8 cellular contexts compared by ENCODE assay signal in genomic region chr12:124564232-124564958, GRCh38. TPM values are rescaled to one million over a fixed set of nuclear protein-coding genes. Genes with fewer than 3 reads are reported as not detected.
DNase-seq lines count a peak whose midpoint lies in the region; ATAC-seq and TF ChIP-seq lines count a peak whose summit lies in the region.

No MANE protein-coding gene starts in this region.

- POLR2A ChIA-PET in MCF 10A (lab: Yijun Ruan, JAX) = interaction anchor here (5.8 kb wide), 1 partner anchor 46 kb away, joined by 44 read pairs; no protein-coding TSS in a partner anchor
- POLR2A ChIA-PET in activated CD4-positive, alpha-beta T cell treated with anti-CD3 and anti-CD28 coated beads, Interleukin-2, amount 10 ng/mL, durations not matched to agents 7 days and 5 days (lab: Charles Lee) = no interaction called here

- peaks cover 9% of the 10 kb centered on the region for H3K36me3 ChIP-seq in BE2C

- CTCF ChIA-PET in MCF 10A (lab: Yijun Ruan, JAX) = interaction anchor here (0.6 to 0.7 kb wide), 2 partner anchors 15 to 342 kb away, joined by 3 read pairs; no protein-coding TSS in a partner anchor
- CTCF ChIA-PET in activated CD4-positive, alpha-beta T cell treated with anti-CD3 and anti-CD28 coated beads, Interleukin-2, amount 10 ng/mL, durations not matched to agents 7 days and 5 days (lab: Charles Lee) = interaction anchor here (0.8 kb wide), 1 partner anchor 11 kb away, joined by 3 read pairs; no protein-coding TSS in a partner anchor

- no peak for TF ChIP-seq CTCF in BE2C (IDR thresholded peaks at IDR 0.05; ENCODE audit: low read depth, low read length)
- no peak for TF ChIP-seq CTCF in HFF-Myc (IDR thresholded peaks at IDR 0.05; ENCODE audit: low read depth, low read length, missing control alignments)
- TF ChIP-seq CTCF in MCF 10A (IDR thresholded peaks at IDR 0.05; ENCODE audit: unreplicated experiment) = no peak
- no peak for TF ChIP-seq CTCF in nephron progenitor cell (IDR thresholded peaks at IDR 0.05)

- H3K27ac Mint-ChIP-seq in MCF 10A (ENCODE audit: low read depth, unreplicated experiment) (no peak overlapping the region), nephron progenitor cell (no peak overlapping the region)
- H3K27ac Mint-ChIP-seq in activated CD4-positive, alpha-beta T cell treated with anti-CD3 and anti-CD28 coated beads, Interleukin-2, amount 10 ng/mL, durations not matched to agents 7 days and 5 days = no peak overlapping the region

- no peaks in the 10 kb centered on the region for H3K27me3 Mint-ChIP-seq in MCF 10A (ENCODE audit: insufficient read depth, unreplicated experiment)
- peaks cover 4% of the 10 kb centered on the region for H3K27me3 Mint-ChIP-seq in nephron progenitor cell (ENCODE audit: low read depth, poor library complexity)
- H3K27me3 Mint-ChIP-seq in activated CD4-positive, alpha-beta T cell treated with anti-CD3 and anti-CD28 coated beads, Interleukin-2, amount 10 ng/mL, durations not matched to agents 7 days and 5 days = no peaks in the 10 kb centered on the region

- H3K4me3 ChIP-seq in BE2C (ENCODE audit: low read depth, low read length) (peak overlapping the region; percentile 43), HFF-Myc (replicated peaks; ENCODE audit: low read depth, low read length) (peak overlapping the region; percentile 81; the same call in 1 of the 2 replicates)

- no peaks in the 10 kb centered on the region for H3K36me3 Mint-ChIP-seq in MCF 10A (ENCODE audit: insufficient read depth, unreplicated experiment)
- H3K36me3 Mint-ChIP-seq in nephron progenitor cell (ENCODE audit: low read depth) = peaks cover 5% of the 10 kb centered on the region
- no peaks in the 10 kb centered on the region for H3K36me3 Mint-ChIP-seq in activated CD4-positive, alpha-beta T cell treated with anti-CD3 and anti-CD28 coated beads, Interleukin-2, amount 10 ng/mL, durations not matched to agents 7 days and 5 days (ENCODE audit: low read depth)

- intact Hi-C loops in MCF 10A (cut with micrococcal nuclease) = no loop called here

- H3K27me3 ChIP-seq in BE2C = no peaks in the 10 kb centered on the region

- H3K9me3 Mint-ChIP-seq in MCF 10A (ENCODE audit: unreplicated experiment) (no peaks in the 10 kb centered on the region), nephron progenitor cell (no peaks in the 10 kb centered on the region)
- H3K9me3 Mint-ChIP-seq in activated CD4-positive, alpha-beta T cell treated with anti-CD3 and anti-CD28 coated beads, Interleukin-2, amount 10 ng/mL, durations not matched to agents 7 days and 5 days = no peaks in the 10 kb centered on the region

- H3K9me3 ChIP-seq in BE2C = no peaks in the 10 kb centered on the region

- no peak for DNase-seq in BE2C
- DNase-seq in HFF-Myc (ENCODE audit: extremely low read depth, low read depth) = no peak
- DNase-seq in MCF 10A (ENCODE audit: unreplicated experiment) = no peak
- DNase-seq in nephron progenitor cell = peak; percentile 28
- no peak for DNase-seq in SHP77 (lab: John Stamatoyannopoulos, UW)
- no peak for DNase-seq in activated CD4-positive, alpha-beta T cell treated with anti-CD3 and anti-CD28 coated beads, Interleukin-2, amount 10 ng/mL, durations not matched to agents 7 days and 5 days
- DNase-seq in stimulated activated CD8-positive, alpha-beta memory T cell treated with anti-CD3 and anti-CD28 coated beads, Interleukin-4, amount 100 ng/mL, for 48 hours = no peak

- H3K4me1 Mint-ChIP-seq in MCF 10A (ENCODE audit: insufficient read depth, unreplicated experiment) (peaks cover 11% of the 10 kb centered on the region), nephron progenitor cell (peaks cover 52% of the 10 kb centered on the region)
- H3K4me1 Mint-ChIP-seq in activated CD4-positive, alpha-beta T cell treated with anti-CD3 and anti-CD28 coated beads, Interleukin-2, amount 10 ng/mL, durations not matched to agents 7 days and 5 days = peaks cover 22% of the 10 kb centered on the region

- BruUV-seq in MCF 10A (replicated peaks; lab: Mats Ljungman, UMichigan) = no TSS peak

- H3K4me1 ChIP-seq in BE2C = peaks cover 7% of the 10 kb centered on the region

- peak overlapping the region; percentile 21 for H3K4me3 Mint-ChIP-seq in MCF 10A (ENCODE audit: unreplicated experiment)
- H3K4me3 Mint-ChIP-seq in nephron progenitor cell = peak overlapping the region; percentile 62
- no peak overlapping the region for H3K4me3 Mint-ChIP-seq in activated CD4-positive, alpha-beta T cell treated with anti-CD3 and anti-CD28 coated beads, Interleukin-2, amount 10 ng/mL, durations not matched to agents 7 days and 5 days

- ATAC-seq in GM21390 (IDR thresholded peaks at IDR 0.05; ENCODE audit: unreplicated experiment) = no peak

RNA-seq across cellular contexts. Expression of gene NCOR2, which starts 3.0 kb away (rescaled TPM):
- polyA plus RNA-seq in BE2C (2012; ENCODE audit: insufficient read depth, insufficient read length, low read depth) = 138 TPM
- total RNA-seq in MCF 10A (2022) = 145 and 177 TPM in 2 replicates
- total RNA-seq in activated CD4-positive, alpha-beta T cell treated with anti-CD3 and anti-CD28 coated beads, Interleukin-2, amount 10 ng/mL, durations not matched to agents 7 days and 5 days = 100 to 1,000 TPM in 1 of 2 experiments, 10 to 100 TPM in 1; 96.4 to 102 TPM
